Comparison of ENCODE assay signal across 8 cellular contexts in the genomic region with DNA sequence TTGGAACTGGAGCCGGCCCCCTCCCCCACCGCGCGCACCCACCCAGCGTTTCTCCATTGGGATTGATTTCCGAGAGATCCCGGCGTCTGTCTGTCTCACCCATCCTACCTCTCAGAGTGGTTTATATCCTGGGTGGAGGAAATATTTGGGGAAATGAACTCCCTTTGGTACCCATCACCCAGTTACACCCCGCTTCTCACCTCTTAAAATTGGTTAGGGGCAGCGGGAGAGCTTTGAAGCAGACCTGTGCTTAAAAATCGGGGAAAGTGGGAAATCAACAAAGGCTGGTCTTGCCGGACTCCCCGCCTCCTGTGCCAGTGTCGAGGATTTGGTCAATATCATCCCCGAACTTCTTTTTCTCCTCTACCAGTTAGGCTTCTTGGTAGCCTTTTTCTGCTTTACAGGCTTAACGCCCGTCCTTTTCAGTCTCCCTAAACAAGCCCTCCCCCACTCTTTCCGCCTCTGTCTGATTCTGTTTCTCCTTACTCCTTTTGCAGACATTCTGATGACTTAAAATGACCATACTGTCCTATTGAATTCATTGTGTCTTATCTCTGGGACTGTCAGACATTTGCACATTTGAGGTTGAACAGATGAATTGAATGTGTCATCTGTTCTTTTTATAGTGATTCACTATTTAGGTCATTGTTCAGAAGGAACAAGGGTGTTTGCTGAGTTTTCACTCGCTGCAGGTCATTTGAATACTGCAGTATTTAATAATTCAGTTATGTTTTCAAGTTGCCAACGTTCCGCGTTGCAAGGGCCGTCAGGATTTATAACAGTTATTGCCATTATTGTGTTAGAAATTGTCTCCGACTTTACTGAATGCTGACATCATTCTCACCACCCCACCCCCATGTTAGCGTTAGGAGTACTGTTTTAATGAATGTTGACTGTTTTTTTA. TPM values are rescaled to one million over a fixed set of nuclear protein-coding genes. Genes with fewer than 3 reads are reported as not detected.
A peak's percentile ranks its signal among the peaks of the same experiment; 100 is the strongest.
DNase-seq lines count a peak whose midpoint lies in the region; ATAC-seq, FAIRE-seq and TF ChIP-seq lines count a peak whose summit lies in the region.

No MANE protein-coding gene starts in this region.

- in situ Hi-C loops in brain microvascular endothelial cell (cut with HindIII; ENCODE audit: low pct_ligation_motif_present, low sequenced_read_pairs) (no loop called here), gastrocnemius medialis (cut with MboI; ENCODE audit: low sequenced_read_pairs in 4 of 4) (no loop called here)

- peak overlapping the region; percentile 98 for H3K9ac ChIP-seq in ES-I3 (ENCODE audit: low read depth, low read length)

- ATAC-seq in HG03175 (IDR thresholded peaks at IDR 0.05; ENCODE audit: unreplicated experiment), result peak; percentile 15
- ATAC-seq in gastrocnemius medialis, result peak; percentile 55 to 57
- no peak for ATAC-seq in GM18858 (IDR thresholded peaks at IDR 0.05; ENCODE audit: unreplicated experiment)

- TF ChIP-seq CTCF in 22Rv1 (IDR thresholded peaks at IDR 0.05) (no peak), brain microvascular endothelial cell (IDR thresholded peaks at IDR 0.05; ENCODE audit: low read depth, low read length, missing control alignments) (no peak), gastrocnemius medialis (IDR thresholded peaks at IDR 0.05 in 4 of 5, conservative IDR thresholded peaks at IDR 0.05 in 1 of 5) (no peak)

- intact Hi-C loops in gastrocnemius medialis (cut with DNase I; ENCODE audit: low total_unique reads), result loop anchor here (2.0 to 5.0 kb wide), 2 partner anchors 52 to 104 kb away; partner anchors contain the start of gene ZC3H15

- peaks cover 4% of the 10 kb centered on the region; the same call in 1 of the 2 replicates for H3K4me1 ChIP-seq in ES-I3 (ENCODE audit: insufficient read depth, low read length)
- H3K4me1 ChIP-seq in gastrocnemius medialis, result peaks cover 24 to 46% of the 10 kb centered on the region in 2 donors

- DNase-seq in RCC 7860 (ENCODE audit: low spot score), result peak; percentile 77
- DNase-seq in brain microvascular endothelial cell, result peak; percentile 59
- DNase-seq in gastrocnemius medialis, result no peak

- H3K27me3 ChIP-seq in brain microvascular endothelial cell (replicated peaks) (no peaks in the 10 kb centered on the region), gastrocnemius medialis (no peaks in the 10 kb centered on the region)

- H3K27ac ChIP-seq in 22Rv1 (peak overlapping the region; percentile 74), brain microvascular endothelial cell (peak overlapping the region; percentile 88), gastrocnemius medialis (peak overlapping the region; percentile 88 to 98 (median 92))

- no peaks in the 10 kb centered on the region for H3K9me3 ChIP-seq in ES-I3 (ENCODE audit: control insufficient read depth, insufficient read depth, low read length)
- H3K9me3 ChIP-seq in iPS-18c (ENCODE audit: control insufficient read depth, insufficient read depth, low read length), result no peaks in the 10 kb centered on the region
- no peaks in the 10 kb centered on the region for H3K9me3 ChIP-seq in gastrocnemius medialis

- peak; percentile 79 for FAIRE-seq in RCC 7860 (lab: Jason Lieb, UNC)

- TF ChIP-seq POLR2A in gastrocnemius medialis (IDR thresholded peaks at IDR 0.05), result no peak

- H3K4me3 ChIP-seq in brain microvascular endothelial cell (ENCODE audit: low read depth, low read length), result peak overlapping the region; percentile 77
- H3K4me3 ChIP-seq in iPS-18c (ENCODE audit: insufficient read depth, low read depth, low read length), result peak overlapping the region; percentile 86
- peak overlapping the region; percentile 69 to 98 (median 73) for H3K4me3 ChIP-seq in gastrocnemius medialis

- H3K36me3 ChIP-seq in ES-I3 (ENCODE audit: insufficient read depth, low read length) (no peaks in the 10 kb centered on the region), brain microvascular endothelial cell (replicated peaks) (no peaks in the 10 kb centered on the region), gastrocnemius medialis (no peaks in the 10 kb centered on the region)

RNA-seq across cellular contexts. Expression of gene ITGAV, which starts 0.9 kb away (rescaled TPM):
- 10 to 100 TPM; 30.0 to 63.1 (median 47.4) TPM for total RNA-seq in gastrocnemius medialis

Comparison
In these comparisons a context has a peak if more than half of its experiments do, and no peak if none do; other contexts are left out.
1. DNase-seq: peak in RCC 7860 (single experiment) and brain microvascular endothelial cell (single experiment); none in gastrocnemius medialis (0 of 2).
2. Peak in every context shown above with its lines, with median percentiles within 50 percentile points of each other: H3K27ac ChIP-seq and H3K4me3 ChIP-seq.